ENCODE assay signal across 2 cellular contexts in the genomic region with DNA sequence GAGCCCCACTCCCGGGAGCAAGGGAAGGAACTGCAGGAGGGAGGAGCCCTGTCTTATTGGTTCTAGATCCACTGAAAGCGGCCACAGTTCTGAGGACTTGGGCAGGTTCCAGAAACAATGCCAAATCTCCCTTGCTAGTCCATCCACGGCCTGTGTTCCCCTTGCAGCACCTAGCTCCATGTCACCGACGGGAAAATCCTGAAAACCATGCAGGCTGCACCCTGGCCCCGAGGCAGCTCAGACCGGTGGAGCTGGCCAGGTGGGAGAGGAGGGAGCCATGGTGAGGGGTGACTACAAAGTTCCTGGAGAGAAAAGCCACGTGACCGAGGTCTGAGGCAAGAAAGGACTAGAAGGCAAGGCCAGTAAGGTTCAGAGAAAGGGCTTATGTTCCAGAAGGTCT.
TF ChIP-seq lines count a peak whose summit lies in the region.

No MANE protein-coding gene starts in this region.

TF ChIP-seq in HCT116, 20 proteins besides CTCF, POLR2A, EP300 and RAD21 (continued from another document):
- TF ChIP-seq, protein P1, sequence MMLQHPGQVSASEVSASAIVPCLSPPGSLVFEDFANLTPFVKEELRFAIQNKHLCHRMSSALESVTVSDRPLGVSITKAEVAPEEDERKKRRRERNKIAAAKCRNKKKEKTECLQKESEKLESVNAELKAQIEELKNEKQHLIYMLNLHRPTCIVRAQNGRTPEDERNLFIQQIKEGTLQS (IDR thresholded peaks at IDR 0.05): no peak
- TF ChIP-seq CBX3 (IDR thresholded peaks at IDR 0.05; ENCODE audit: low read depth) (no peak), TCF7L2 (IDR thresholded peaks at IDR 0.05; ENCODE audit: borderline replicate concordance, extremely low read depth, insufficient read depth, insufficient read length) (no peak), EGR1 (IDR thresholded peaks at IDR 0.05; ENCODE audit: low read depth) (no peak), SP1 (IDR thresholded peaks at IDR 0.05; ENCODE audit: low read depth) (no peak), ELF1 (IDR thresholded peaks at IDR 0.05; ENCODE audit: borderline replicate concordance, low read depth) (no peak), YY1 (IDR thresholded peaks at IDR 0.05; ENCODE audit: extremely low read depth, insufficient replicate concordance, low read depth, low read length) (no peak), CEBPB (IDR thresholded peaks at IDR 0.05; ENCODE audit: low read depth) (no peak), SRF (IDR thresholded peaks at IDR 0.05; ENCODE audit: low read depth) (no peak), ZNF274 (IDR thresholded peaks at IDR 0.05; ENCODE audit: low read depth, low read length) (no peak), SIN3A (IDR thresholded peaks at IDR 0.05; ENCODE audit: low read depth) (no peak), EZH2 (IDR thresholded peaks at IDR 0.05) (no peak)
- TF ChIP-seq, protein P2, sequence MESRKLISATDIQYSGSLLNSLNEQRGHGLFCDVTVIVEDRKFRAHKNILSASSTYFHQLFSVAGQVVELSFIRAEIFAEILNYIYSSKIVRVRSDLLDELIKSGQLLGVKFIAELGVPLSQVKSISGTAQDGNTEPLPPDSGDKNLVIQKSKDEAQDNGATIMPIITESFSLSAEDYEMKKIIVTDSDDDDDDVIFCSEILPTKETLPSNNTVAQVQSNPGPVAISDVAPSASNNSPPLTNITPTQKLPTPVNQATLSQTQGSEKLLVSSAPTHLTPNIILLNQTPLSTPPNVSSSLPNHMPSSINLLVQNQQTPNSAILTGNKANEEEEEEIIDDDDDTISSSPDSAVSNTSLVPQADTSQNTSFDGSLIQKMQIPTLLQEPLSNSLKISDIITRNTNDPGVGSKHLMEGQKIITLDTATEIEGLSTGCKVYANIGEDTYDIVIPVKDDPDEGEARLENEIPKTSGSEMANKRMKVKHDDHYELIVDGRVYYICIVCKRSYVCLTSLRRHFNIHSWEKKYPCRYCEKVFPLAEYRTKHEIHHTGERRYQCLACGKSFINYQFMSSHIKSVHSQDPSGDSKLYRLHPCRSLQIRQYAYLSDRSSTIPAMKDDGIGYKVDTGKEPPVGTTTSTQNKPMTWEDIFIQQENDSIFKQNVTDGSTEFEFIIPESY (IDR thresholded peaks at IDR 0.05; ENCODE audit: extremely low read depth, insufficient replicate concordance, low read length): no peak
- TF ChIP-seq, protein P3, sequence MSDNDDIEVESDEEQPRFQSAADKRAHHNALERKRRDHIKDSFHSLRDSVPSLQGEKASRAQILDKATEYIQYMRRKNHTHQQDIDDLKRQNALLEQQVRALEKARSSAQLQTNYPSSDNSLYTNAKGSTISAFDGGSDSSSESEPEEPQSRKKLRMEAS (IDR thresholded peaks at IDR 0.05): no peak

TF ChIP-seq in liver, 16 proteins besides CTCF, POLR2A, EP300 and RAD21 (continued from another document):
- TF ChIP-seq, protein P4, sequence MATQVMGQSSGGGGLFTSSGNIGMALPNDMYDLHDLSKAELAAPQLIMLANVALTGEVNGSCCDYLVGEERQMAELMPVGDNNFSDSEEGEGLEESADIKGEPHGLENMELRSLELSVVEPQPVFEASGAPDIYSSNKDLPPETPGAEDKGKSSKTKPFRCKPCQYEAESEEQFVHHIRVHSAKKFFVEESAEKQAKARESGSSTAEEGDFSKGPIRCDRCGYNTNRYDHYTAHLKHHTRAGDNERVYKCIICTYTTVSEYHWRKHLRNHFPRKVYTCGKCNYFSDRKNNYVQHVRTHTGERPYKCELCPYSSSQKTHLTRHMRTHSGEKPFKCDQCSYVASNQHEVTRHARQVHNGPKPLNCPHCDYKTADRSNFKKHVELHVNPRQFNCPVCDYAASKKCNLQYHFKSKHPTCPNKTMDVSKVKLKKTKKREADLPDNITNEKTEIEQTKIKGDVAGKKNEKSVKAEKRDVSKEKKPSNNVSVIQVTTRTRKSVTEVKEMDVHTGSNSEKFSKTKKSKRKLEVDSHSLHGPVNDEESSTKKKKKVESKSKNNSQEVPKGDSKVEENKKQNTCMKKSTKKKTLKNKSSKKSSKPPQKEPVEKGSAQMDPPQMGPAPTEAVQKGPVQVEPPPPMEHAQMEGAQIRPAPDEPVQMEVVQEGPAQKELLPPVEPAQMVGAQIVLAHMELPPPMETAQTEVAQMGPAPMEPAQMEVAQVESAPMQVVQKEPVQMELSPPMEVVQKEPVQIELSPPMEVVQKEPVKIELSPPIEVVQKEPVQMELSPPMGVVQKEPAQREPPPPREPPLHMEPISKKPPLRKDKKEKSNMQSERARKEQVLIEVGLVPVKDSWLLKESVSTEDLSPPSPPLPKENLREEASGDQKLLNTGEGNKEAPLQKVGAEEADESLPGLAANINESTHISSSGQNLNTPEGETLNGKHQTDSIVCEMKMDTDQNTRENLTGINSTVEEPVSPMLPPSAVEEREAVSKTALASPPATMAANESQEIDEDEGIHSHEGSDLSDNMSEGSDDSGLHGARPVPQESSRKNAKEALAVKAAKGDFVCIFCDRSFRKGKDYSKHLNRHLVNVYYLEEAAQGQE (IDR thresholded peaks at IDR 0.05): no peak
- no peak for TF ChIP-seq GABPA (IDR thresholded peaks at IDR 0.05 in 1 of 2, conservative IDR thresholded peaks at IDR 0.05 in 1 of 2)
- TF ChIP-seq RXRA (IDR thresholded peaks at IDR 0.05): no peak
- TF ChIP-seq, protein P2 (IDR thresholded peaks at IDR 0.05): no peak
